ENCODE assay signal across 9 cellular contexts in genomic region chr22:26885441-26886261, GRCh38.
"Had no signal": no experiment of that assay in that cellular context is flagged by ENCODE, and none has a peak within 500 bp of the region (broad histone marks: within the 10 kb centered on the region; RNA-seq: fewer than 3 reads in every experiment).

No MANE protein-coding gene starts in this region.

- H3K27ac ChIP-seq: ovary, skin epidermis, tibial nerve had no signal

- H3K36me3 ChIP-seq: heart left ventricle, ovary had no signal

- ATAC-seq: heart left ventricle had no signal

- H3K9me3 ChIP-seq: heart left ventricle, ovary, tibial nerve had no signal

- H3K4me3 ChIP-seq: heart left ventricle, ovary, skin epidermis, tibial nerve had no signal

- H3K27me3 ChIP-seq: heart left ventricle, ovary, tibial nerve had no signal

- DNase-seq: activated CD4-positive, alpha-beta T cell treated with anti-CD3 and anti-CD28 coated beads, Interleukin-2, amount 50 U/mL, for 4 hours; activated effector memory CD4-positive, alpha-beta T cell treated with anti-CD3 and anti-CD28 coated beads, Interleukin-2, amount 50 U/mL, for 16 hours; activated T-cell treated with anti-CD3 and anti-CD28 coated beads, Interleukin-2, amount 50 U/mL, for 24 hours; effector CD4-positive, alpha-beta T cell; heart left ventricle; nephron progenitor cell; ovary had no signal
